Comparison of ENCODE assay signal across 32 cellular contexts in the genomic region with DNA sequence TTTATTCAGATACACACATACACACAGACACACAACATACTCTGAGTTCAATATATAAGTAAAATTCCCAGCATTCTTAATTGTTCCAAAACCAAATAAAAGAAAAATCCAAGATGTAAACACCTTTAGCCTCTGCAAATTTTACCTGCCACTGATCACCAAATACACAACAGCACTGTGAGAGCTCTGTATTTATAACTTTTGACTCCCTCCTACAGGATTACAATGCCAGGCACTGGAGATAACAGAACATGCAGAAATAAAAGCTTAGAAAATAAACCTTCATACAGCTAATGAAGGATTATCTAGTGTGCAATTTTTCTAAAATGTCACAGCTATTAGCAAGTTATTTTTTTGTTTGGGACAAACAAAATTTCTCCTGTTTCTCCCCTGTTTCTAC.
"Had no signal": no experiment of that assay in that cellular context is flagged by ENCODE, and none has a peak within 500 bp of the region (broad histone marks: within the 10 kb centered on the region; RNA-seq: fewer than 3 reads in every experiment).

No MANE protein-coding gene starts in this region.

- H3K36me3 ChIP-seq: adrenal gland, WERI-Rb-1 had no signal

- H3K4me3 ChIP-seq: adrenal gland, body of pancreas, coronary artery, dorsolateral prefrontal cortex had no signal

- H3K27ac ChIP-seq: adrenal gland, body of pancreas, coronary artery, dorsolateral prefrontal cortex, WERI-Rb-1 had no signal

- H3K27ac Mint-ChIP-seq: activated CD4-positive, alpha-beta T cell treated with anti-CD3 and anti-CD28 coated beads for 36 hours; activated CD4-positive, alpha-beta T cell treated with anti-CD3 and anti-CD28 coated beads, Interleukin-2, amount 10 ng/mL, durations not matched to agents 24 days and 14 days; activated CD8-positive, alpha-beta T cell treated with anti-CD3 and anti-CD28 coated beads for 36 hours; activated naive CD4-positive, alpha-beta T cell treated with anti-CD3 and anti-CD28 coated beads for 36 hours; activated naive CD4-positive, alpha-beta T cell treated with anti-CD3 and anti-CD28 coated beads, Interleukin-2, amount 50 U/mL, for 24 hours; activated naive CD8-positive, alpha-beta T cell treated with anti-CD3 and anti-CD28 coated beads for 36 hours; activated naive CD8-positive, alpha-beta T cell treated with anti-CD3 and anti-CD28 coated beads, Interleukin-2, amount 50 U/mL, for 24 hours; activated T-helper 1 cell treated with anti-CD3 and anti-CD28 coated beads, Interleukin-12 subunit alpha, Interleukin-12 subunit beta, Interleukin-2, Interleukin-4 antibody, amounts not matched to agents 30 ng/mL and 10 ng/mL and 1 ng/mL, durations not matched to agents 14 hours and 24 hours and 36 hours; activated T-helper 2 cell treated with anti-CD3 and anti-CD28 coated beads, Interferon-gamma antibody, Interleukin-2, Interleukin-4, amounts not matched to agents 10 μg/mL and 5 μg/mL and 100 μg/mL, durations not matched to agents 14 hours and 24 hours and 36 hours; dendritic cell treated with granulocyte-macrophage colony-stimulating factor and Interleukin-4, amounts not matched to agents 40 ng/mL and 50 ng/mL, for 4 days; endodermal cell; T-helper 17 cell; T-helper 2 cell treated with Interferon-gamma antibody and Interleukin-4, amounts not matched to agents 5 μg/mL and 100 μg/mL, for 36 hours had no signal

- H3K4me3 Mint-ChIP-seq: activated CD4-positive, alpha-beta T cell treated with anti-CD3 and anti-CD28 coated beads for 36 hours; activated CD4-positive, alpha-beta T cell treated with anti-CD3 and anti-CD28 coated beads, Interleukin-2, amount 10 ng/mL, durations not matched to agents 24 days and 14 days; activated CD8-positive, alpha-beta T cell treated with anti-CD3 and anti-CD28 coated beads for 36 hours; activated naive CD4-positive, alpha-beta T cell treated with anti-CD3 and anti-CD28 coated beads for 36 hours; activated naive CD4-positive, alpha-beta T cell treated with anti-CD3 and anti-CD28 coated beads, Interleukin-2, amount 50 U/mL, for 24 hours; activated naive CD8-positive, alpha-beta T cell treated with anti-CD3 and anti-CD28 coated beads for 36 hours; activated naive CD8-positive, alpha-beta T cell treated with anti-CD3 and anti-CD28 coated beads, Interleukin-2, amount 50 U/mL, for 24 hours; activated T-helper 1 cell treated with anti-CD3 and anti-CD28 coated beads, Interleukin-12 subunit alpha, Interleukin-12 subunit beta, Interleukin-2, Interleukin-4 antibody, amounts not matched to agents 30 ng/mL and 10 ng/mL and 1 ng/mL, durations not matched to agents 14 hours and 24 hours and 36 hours; dendritic cell treated with granulocyte-macrophage colony-stimulating factor and Interleukin-4, amounts not matched to agents 40 ng/mL and 50 ng/mL, for 4 days; endodermal cell; T-helper 17 cell; T-helper 2 cell treated with Interferon-gamma antibody and Interleukin-4, amounts not matched to agents 5 μg/mL and 100 μg/mL, for 36 hours had no signal

- H3K9me3 ChIP-seq: adrenal gland, body of pancreas had no signal

- ATAC-seq: activated CD4-positive, alpha-beta T cell treated with anti-CD3 and anti-CD28 coated beads for 36 hours; activated CD8-positive, alpha-beta T cell treated with anti-CD3 and anti-CD28 coated beads for 36 hours; activated naive CD8-positive, alpha-beta T cell treated with anti-CD3 and anti-CD28 coated beads, Interleukin-2, amount 50 U/mL, for 24 hours; body of pancreas; esophagus mucosa; T-helper 17 cell had no signal

- H3K27me3 ChIP-seq: adrenal gland, body of pancreas, dorsolateral prefrontal cortex had no signal

- H3K9me3 Mint-ChIP-seq: activated CD4-positive, alpha-beta T cell treated with anti-CD3 and anti-CD28 coated beads, Interleukin-2, amount 10 ng/mL, durations not matched to agents 24 days and 14 days; activated CD8-positive, alpha-beta T cell treated with anti-CD3 and anti-CD28 coated beads for 36 hours; activated naive CD4-positive, alpha-beta T cell treated with anti-CD3 and anti-CD28 coated beads for 36 hours; activated naive CD4-positive, alpha-beta T cell treated with anti-CD3 and anti-CD28 coated beads, Interleukin-2, amount 50 U/mL, for 24 hours; activated naive CD8-positive, alpha-beta T cell treated with anti-CD3 and anti-CD28 coated beads for 36 hours; activated naive CD8-positive, alpha-beta T cell treated with anti-CD3 and anti-CD28 coated beads, Interleukin-2, amount 50 U/mL, for 24 hours; activated T-helper 1 cell treated with anti-CD3 and anti-CD28 coated beads, Interleukin-12 subunit alpha, Interleukin-12 subunit beta, Interleukin-2, Interleukin-4 antibody, amounts not matched to agents 30 ng/mL and 10 ng/mL and 1 ng/mL, durations not matched to agents 14 hours and 24 hours and 36 hours; activated T-helper 2 cell treated with anti-CD3 and anti-CD28 coated beads, Interferon-gamma antibody, Interleukin-2, Interleukin-4, amounts not matched to agents 10 μg/mL and 5 μg/mL and 100 μg/mL, durations not matched to agents 14 hours and 24 hours and 36 hours; dendritic cell treated with granulocyte-macrophage colony-stimulating factor and Interleukin-4, amounts not matched to agents 40 ng/mL and 50 ng/mL, for 4 days; T-helper 2 cell treated with Interferon-gamma antibody and Interleukin-4, amounts not matched to agents 5 μg/mL and 100 μg/mL, for 36 hours had no signal

- H3K4me1 Mint-ChIP-seq: activated CD4-positive, alpha-beta T cell treated with anti-CD3 and anti-CD28 coated beads for 36 hours; activated CD4-positive, alpha-beta T cell treated with anti-CD3 and anti-CD28 coated beads, Interleukin-2, amount 10 ng/mL, durations not matched to agents 24 days and 14 days had no signal

- DNase-seq: activated CD4-positive, alpha-beta T cell treated with anti-CD3 and anti-CD28 coated beads for 36 hours; activated CD4-positive, alpha-beta T cell treated with anti-CD3 and anti-CD28 coated beads, Interleukin-2, amount 10 ng/mL, durations not matched to agents 24 days and 14 days; activated CD4-positive, CD25-positive, alpha-beta regulatory T cell; activated CD4-positive, CD25-positive, alpha-beta regulatory T cell treated with anti-CD3 and anti-CD28 coated beads, Interleukin-2, amount 50 U/mL, for 72 hours; activated CD8-positive, alpha-beta memory T cell treated with anti-CD3 and anti-CD28 coated beads for 24 hours; activated CD8-positive, alpha-beta T cell treated with anti-CD3 and anti-CD28 coated beads for 36 hours; activated effector memory CD4-positive, alpha-beta T cell treated with anti-CD3 and anti-CD28 coated beads, Interleukin-2, amount 50 U/mL, for 16 hours; activated naive CD4-positive, alpha-beta T cell treated with anti-CD3 and anti-CD28 coated beads for 36 hours; activated naive CD8-positive, alpha-beta T cell treated with anti-CD3 and anti-CD28 coated beads for 36 hours; activated naive CD8-positive, alpha-beta T cell treated with anti-CD3 and anti-CD28 coated beads, Interleukin-2, amount 50 U/mL, for 24 hours; adrenal gland; amygdala; aorta; body of pancreas; central memory CD4-positive, alpha-beta T cell; cerebellar nuclear complex; dorsolateral prefrontal cortex; effector memory CD4-positive, alpha-beta T cell; endodermal cell; foreskin fibroblast; head of caudate nucleus; T-helper 1 cell; T-helper 17 cell; T1000 had no signal

- H3K27me3 Mint-ChIP-seq: activated CD4-positive, alpha-beta T cell treated with anti-CD3 and anti-CD28 coated beads for 36 hours; activated CD4-positive, alpha-beta T cell treated with anti-CD3 and anti-CD28 coated beads, Interleukin-2, amount 10 ng/mL, durations not matched to agents 24 days and 14 days; activated CD8-positive, alpha-beta T cell treated with anti-CD3 and anti-CD28 coated beads for 36 hours; activated naive CD4-positive, alpha-beta T cell treated with anti-CD3 and anti-CD28 coated beads, Interleukin-2, amount 50 U/mL, for 24 hours; activated naive CD8-positive, alpha-beta T cell treated with anti-CD3 and anti-CD28 coated beads for 36 hours; activated naive CD8-positive, alpha-beta T cell treated with anti-CD3 and anti-CD28 coated beads, Interleukin-2, amount 50 U/mL, for 24 hours; dendritic cell treated with granulocyte-macrophage colony-stimulating factor and Interleukin-4, amounts not matched to agents 40 ng/mL and 50 ng/mL, for 4 days; T-helper 17 cell had no signal
